Comparison of ENCODE assay signal across 9 cellular contexts in the genomic region with DNA sequence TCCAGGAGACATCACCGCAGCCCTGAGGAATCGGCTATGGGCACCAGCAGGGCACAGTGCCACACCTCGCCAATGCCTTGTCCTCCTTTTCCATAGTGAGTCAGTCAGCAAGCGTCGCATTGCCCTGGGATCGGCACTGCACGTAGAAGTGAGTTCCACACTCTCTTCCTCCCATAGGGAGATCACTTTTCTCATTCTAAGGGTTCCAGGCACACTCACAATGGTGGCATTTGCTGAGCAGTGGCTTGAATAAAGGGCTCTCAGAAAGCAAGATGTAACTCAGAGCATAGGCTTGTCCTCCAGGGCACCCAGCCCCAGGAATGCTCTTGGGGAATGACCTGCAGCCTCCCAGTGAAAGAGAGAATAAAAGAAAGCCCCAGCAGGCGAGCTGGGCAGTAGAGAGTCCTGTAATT. TPM values are rescaled to one million over a fixed set of nuclear protein-coding genes. Genes with fewer than 3 reads are reported as not detected.
DNase-seq lines count a peak whose midpoint lies in the region; ATAC-seq lines count a peak whose summit lies in the region.
"Had no signal": no experiment of that assay in that cellular context is flagged by ENCODE, and none has a peak within 500 bp of the region (broad histone marks: within the 10 kb centered on the region; RNA-seq: fewer than 3 reads in every experiment).

No MANE protein-coding gene starts in this region.

- no peak overlapping the region for H4K5ac ChIP-seq in mesendoderm (ENCODE audit: low read length)

- peak overlapping the region; percentile 65 for H3K56ac ChIP-seq in mesendoderm (ENCODE audit: low read length)

- H2BK15ac ChIP-seq in mesendoderm (replicated peaks; ENCODE audit: low read depth): no peak overlapping the region

- no peak overlapping the region for H3K18ac ChIP-seq in mesendoderm (ENCODE audit: low read length)

- ATAC-seq in activated T-cell treated with anti-CD3 and anti-CD28 coated beads, Interleukin-2, amount 50 U/mL, for 4 hours: no peak
- ATAC-seq in GM21367 (IDR thresholded peaks at IDR 0.05; ENCODE audit: unreplicated experiment): no peak
- ATAC-seq in GM19351 (IDR thresholded peaks at IDR 0.05; ENCODE audit: unreplicated experiment): no peak

- H3K4me1 Mint-ChIP-seq in activated T-cell treated with anti-CD3 and anti-CD28 coated beads, Interleukin-2, amount 50 U/mL, for 4 hours (ENCODE audit: low read depth): peaks cover 54% of the 10 kb centered on the region

- DNase-seq in activated T-cell treated with anti-CD3 and anti-CD28 coated beads, Interleukin-2, amount 50 U/mL, for 4 hours: no peak
- DNase-seq in activated T-cell treated with anti-CD3 and anti-CD28 coated beads, Interleukin-2, amount 50 U/mL, for 48 hours: no peak
- DNase-seq in astrocyte of the hippocampus (ENCODE audit: low read depth, low spot score): peak; percentile 64
- DNase-seq in mesendoderm: peak; percentile 54
- DNase-seq in GDM1 (lab: John Stamatoyannopoulos, UW): no peak

- peak overlapping the region; percentile 90 for H3K4me3 Mint-ChIP-seq in activated T-cell treated with anti-CD3 and anti-CD28 coated beads, Interleukin-2, amount 50 U/mL, for 4 hours

- no CpG with 5 or more reads among the region's 8 CpGs for WGBS in mesendoderm (ENCODE audit: extremely low coverage, insufficient coverage, low lambda C conversion rate)
- WGBS in urinary bladder: 67% methylated on average over 8 of the region's 8 CpGs

- no peaks in the 10 kb centered on the region for H3K9me3 Mint-ChIP-seq in activated T-cell treated with anti-CD3 and anti-CD28 coated beads, Interleukin-2, amount 50 U/mL, for 4 hours

- H3K4me2 ChIP-seq in mesendoderm (ENCODE audit: low read length): no peak overlapping the region

- no peak overlapping the region for H2BK120ac ChIP-seq in mesendoderm (ENCODE audit: low read depth, low read length)

- no peak overlapping the region for H3K4ac ChIP-seq in mesendoderm (ENCODE audit: low read depth, low read length)

- no peak overlapping the region for H3K9ac ChIP-seq in mesendoderm (ENCODE audit: low read length)

- H2BK5ac ChIP-seq in mesendoderm (ENCODE audit: low read length): no peak overlapping the region

- H3K27me3 ChIP-seq in mesendoderm (ENCODE audit: insufficient read depth, low read length, poor library complexity): no peaks in the 10 kb centered on the region

- H3K4me1 ChIP-seq in mesendoderm (ENCODE audit: control insufficient read depth, low read depth, low read length): peaks cover 8% of the 10 kb centered on the region
- no peaks in the 10 kb centered on the region for H3K4me1 ChIP-seq in urinary bladder (ENCODE audit: insufficient read depth)

- no peak overlapping the region for H3K4me3 ChIP-seq in mesendoderm (ENCODE audit: low read length)
- no peak overlapping the region for H3K4me3 ChIP-seq in urinary bladder (ENCODE audit: low read depth, low read length)

- H4K8ac ChIP-seq in mesendoderm (ENCODE audit: low read depth, low read length): no peak overlapping the region

- peaks cover 9% of the 10 kb centered on the region for H3K36me3 Mint-ChIP-seq in activated T-cell treated with anti-CD3 and anti-CD28 coated beads, Interleukin-2, amount 50 U/mL, for 4 hours (ENCODE audit: insufficient read depth)

- H3K79me2 ChIP-seq in mesendoderm (ENCODE audit: control insufficient read depth, insufficient read depth, low read length): peaks cover 18% of the 10 kb centered on the region

- no peak overlapping the region for H2AK5ac ChIP-seq in mesendoderm (ENCODE audit: low read length)

- no peaks in the 10 kb centered on the region for H3K27me3 Mint-ChIP-seq in activated T-cell treated with anti-CD3 and anti-CD28 coated beads, Interleukin-2, amount 50 U/mL, for 4 hours (ENCODE audit: low read depth)

- H3K27ac ChIP-seq in mesendoderm (ENCODE audit: low read depth, low read length): no peak overlapping the region
- peak overlapping the region; percentile 2 for H3K27ac ChIP-seq in urinary bladder (ENCODE audit: low read depth)
- H3K27ac ChIP-seq: C4-2B had no signal

- H3K79me1 ChIP-seq in mesendoderm (ENCODE audit: low read length): peaks cover 6% of the 10 kb centered on the region

- no peak overlapping the region for H3K23ac ChIP-seq in mesendoderm (ENCODE audit: low read length)

- H3K36me3 ChIP-seq in mesendoderm (ENCODE audit: control insufficient read depth, insufficient read depth, low read length) (peaks cover 1% of the 10 kb centered on the region), urinary bladder (ENCODE audit: insufficient read depth) (no peaks in the 10 kb centered on the region)

RNA-seq across cellular contexts. Expression of a gene that starts 1.1 kb away (rescaled TPM):
- total RNA-seq in activated T-cell treated with anti-CD3 and anti-CD28 coated beads, Interleukin-2, amount 50 U/mL, for 4 hours: 100 to 1,000 TPM; 113 to 192 (median 123) TPM
- 253 TPM for polyA plus RNA-seq in mesendoderm (2013, experiment 1 of 2)
- 277 TPM for polyA plus RNA-seq in mesendoderm (2013, experiment 2 of 2)
- total RNA-seq in urinary bladder: 1,379 TPM
- polyA plus RNA-seq in urinary bladder: 1,825 TPM

RNA-seq across cellular contexts. Expression of a gene that starts 25.4 kb away (rescaled TPM):
- 10 to 100 TPM in 2 of 3 donors, 1 to 10 TPM in 1; 9.1 to 12.1 (median 10.9) TPM for total RNA-seq in activated T-cell treated with anti-CD3 and anti-CD28 coated beads, Interleukin-2, amount 50 U/mL, for 4 hours
- 10.3 TPM for polyA plus RNA-seq in mesendoderm (2013, experiment 1 of 2)
- polyA plus RNA-seq in mesendoderm (2013, experiment 2 of 2): 11.6 TPM
- 31.5 TPM for total RNA-seq in urinary bladder
- 3.0 TPM for polyA plus RNA-seq in urinary bladder

Comparison
In these comparisons a context has a peak if more than half of its experiments do, and no peak if none do; other contexts are left out.
1. DNase-seq: peak in astrocyte of the hippocampus (single experiment) and mesendoderm (single experiment); none in activated T-cell treated with anti-CD3 and anti-CD28 coated beads, Interleukin-2, amount 50 U/mL, for 4 hours (single experiment), activated T-cell treated with anti-CD3 and anti-CD28 coated beads, Interleukin-2, amount 50 U/mL, for 48 hours (0 of 2) and GDM1 (single experiment).